In the genomic region with DNA sequence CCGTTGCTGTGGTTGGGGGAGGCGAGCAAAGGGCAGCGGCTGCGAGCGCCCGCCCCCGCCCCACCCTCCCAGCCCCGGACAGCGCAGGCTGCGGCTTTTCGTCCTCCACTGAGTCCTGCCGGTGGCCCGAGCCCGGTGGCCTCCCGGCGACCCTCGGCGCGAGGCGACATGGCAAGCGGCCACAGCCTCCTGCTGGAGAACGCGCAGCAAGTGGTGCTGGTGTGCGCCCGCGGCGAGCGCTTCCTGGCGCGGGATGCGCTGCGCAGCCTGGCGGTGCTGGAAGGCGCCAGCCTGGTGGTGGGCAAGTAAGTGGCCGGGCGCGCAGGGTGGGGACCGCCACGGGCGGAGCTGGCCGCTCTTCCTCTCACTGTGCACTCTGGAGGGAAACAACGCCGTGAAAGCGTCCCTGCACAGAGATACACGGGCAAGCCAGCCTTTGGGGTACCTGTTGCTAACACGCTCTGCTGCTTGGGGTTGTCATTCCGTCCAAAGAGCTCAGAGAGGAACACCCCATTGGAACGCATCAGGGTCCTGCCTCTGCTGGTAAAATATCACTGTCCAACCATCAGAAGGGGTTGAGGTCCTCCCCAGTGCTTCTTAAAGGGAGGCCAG, we compare ENCODE assay signal across 8 cellular contexts. TPM values are rescaled to one million over a fixed set of nuclear protein-coding genes. Genes with fewer than 3 reads are reported as not detected.
DNase-seq lines count a peak whose midpoint lies in the region; ATAC-seq lines count a peak whose summit lies in the region.

A gene with protein sequence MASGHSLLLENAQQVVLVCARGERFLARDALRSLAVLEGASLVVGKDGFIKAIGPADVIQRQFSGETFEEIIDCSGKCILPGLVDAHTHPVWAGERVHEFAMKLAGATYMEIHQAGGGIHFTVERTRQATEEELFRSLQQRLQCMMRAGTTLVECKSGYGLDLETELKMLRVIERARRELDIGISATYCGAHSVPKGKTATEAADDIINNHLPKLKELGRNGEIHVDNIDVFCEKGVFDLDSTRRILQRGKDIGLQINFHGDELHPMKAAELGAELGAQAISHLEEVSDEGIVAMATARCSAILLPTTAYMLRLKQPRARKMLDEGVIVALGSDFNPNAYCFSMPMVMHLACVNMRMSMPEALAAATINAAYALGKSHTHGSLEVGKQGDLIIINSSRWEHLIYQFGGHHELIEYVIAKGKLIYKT (plus strand): TSS at position 101 of the 612 bp plus-strand sequence. CDS start 68 bp downstream, at position 169.

- intact Hi-C loops in activated CD4-positive, alpha-beta T cell treated with anti-CD3 and anti-CD28 coated beads, Interleukin-2, amount 10 ng/mL, durations not matched to agents 24 days and 14 days (cut with micrococcal nuclease) = loop anchor here (2.0 to 10.0 kb wide), 7 partner anchors 25 to 964 kb away; a partner anchor contains a TSS

- DNase-seq in NCI-H1417 (lab: John Stamatoyannopoulos, UW) (peak; percentile 52 to 88 (median 87)), NCI-H1417 treated with DMSO at 0.1 percent for 48 hours (lab: John Stamatoyannopoulos, UW) (no peak), NCI-H146 treated with DMSO at 0.1 percent for 48 hours (lab: John Stamatoyannopoulos, UW; ENCODE audit: unreplicated experiment) (peak; percentile 18), lung microvascular endothelial cell (ENCODE audit: low read depth in 2 of 2) (peak; percentile 64 to 70)
- DNase-seq in activated CD4-positive, alpha-beta T cell treated with anti-CD3 and anti-CD28 coated beads, Interleukin-2, amount 10 ng/mL, durations not matched to agents 24 days and 14 days = peak; percentile 90
- DNase-seq in stimulated activated CD8-positive, alpha-beta memory T cell treated with anti-CD3 and anti-CD28 coated beads, Interleukin-12 subunit alpha, Interleukin-12 subunit beta, amount 100 ng/mL, for 4 hours (ENCODE audit: low read depth) = peak; percentile 44

- H3K27me3 ChIP-seq in duodenal mucosa (ENCODE audit: control insufficient read depth in 1 of 2, insufficient read depth in 2 of 2, low read length in 2 of 2) = no peaks in the 10 kb centered on the region

- no peaks in the 10 kb centered on the region for H3K36me3 Mint-ChIP-seq in activated CD4-positive, alpha-beta T cell treated with anti-CD3 and anti-CD28 coated beads, Interleukin-2, amount 10 ng/mL, durations not matched to agents 24 days and 14 days (ENCODE audit: low read depth)

- H3K4me3 Mint-ChIP-seq in activated CD4-positive, alpha-beta T cell treated with anti-CD3 and anti-CD28 coated beads, Interleukin-2, amount 10 ng/mL, durations not matched to agents 24 days and 14 days = peak within 1 kb of the TSS; percentile 94

- H3K9ac ChIP-seq in duodenal mucosa (ENCODE audit: low read depth in 1 of 2, low read length in 2 of 2) = peak within 1 kb of the TSS; percentile 66 to 68

- peak within 1 kb of the TSS; percentile 32 for H3K27ac ChIP-seq in duodenal mucosa (ENCODE audit: low read depth, low read length)

- no peaks in the 10 kb centered on the region for H3K9me3 Mint-ChIP-seq in activated CD4-positive, alpha-beta T cell treated with anti-CD3 and anti-CD28 coated beads, Interleukin-2, amount 10 ng/mL, durations not matched to agents 24 days and 14 days

- peak within 1 kb of the TSS; percentile 90 for H3K27ac Mint-ChIP-seq in activated CD4-positive, alpha-beta T cell treated with anti-CD3 and anti-CD28 coated beads, Interleukin-2, amount 10 ng/mL, durations not matched to agents 24 days and 14 days

- peaks cover 6 to 11% of the 10 kb centered on the region in 2 donors for H3K4me1 ChIP-seq in duodenal mucosa (ENCODE audit: control insufficient read depth in 1 of 2, insufficient read depth in 2 of 2, low read length in 2 of 2)

- peak; percentile 59 for ATAC-seq in HG02678 (IDR thresholded peaks at IDR 0.05; ENCODE audit: unreplicated experiment)

- H3K4me3 ChIP-seq in duodenal mucosa (ENCODE audit: low read depth in 1 of 2, low read length in 2 of 2) = peak within 1 kb of the TSS; percentile 84 to 86

- peaks cover 8% of the 10 kb centered on the region for H3K4me1 Mint-ChIP-seq in activated CD4-positive, alpha-beta T cell treated with anti-CD3 and anti-CD28 coated beads, Interleukin-2, amount 10 ng/mL, durations not matched to agents 24 days and 14 days

- peaks cover 16% of the 10 kb centered on the region for H3K27me3 Mint-ChIP-seq in activated CD4-positive, alpha-beta T cell treated with anti-CD3 and anti-CD28 coated beads, Interleukin-2, amount 10 ng/mL, durations not matched to agents 24 days and 14 days

- no peaks in the 10 kb centered on the region for H3K9me3 ChIP-seq in duodenal mucosa (ENCODE audit: control insufficient read depth in 1 of 2, low read length in 2 of 2)

- no peaks in the 10 kb centered on the region for H3K36me3 ChIP-seq in duodenal mucosa (ENCODE audit: control insufficient read depth in 1 of 2, insufficient read depth in 2 of 2, low read length in 2 of 2)

RNA-seq across cellular contexts. Expression of the gene that starts here (rescaled TPM):
- 0.21 and 0.54 TPM in 2 replicates for total RNA-seq in activated CD4-positive, alpha-beta T cell treated with anti-CD3 and anti-CD28 coated beads, Interleukin-2, amount 10 ng/mL, durations not matched to agents 24 days and 14 days
- not detected in 2 replicates for total RNA-seq in lung microvascular endothelial cell

Comparison
In these comparisons a context has a peak if more than half of its experiments do, and no peak if none do; other contexts are left out.
1. Peak in DNase-seq in activated CD4-positive, alpha-beta T cell treated with anti-CD3 and anti-CD28 coated beads, Interleukin-2, amount 10 ng/mL, durations not matched to agents 24 days and 14 days; RNA of the gene not detected or under 1 TPM.
2. Peak in DNase-seq in lung microvascular endothelial cell; RNA of the gene not detected or under 1 TPM.